ENCODE assay signal across 9 cellular contexts in genomic region chr2:219219113-219219696, GRCh38. TPM values are rescaled to one million over a fixed set of nuclear protein-coding genes. Genes with fewer than 3 reads are reported as not detected.
DNase-seq lines count a peak whose midpoint lies in the region; FAIRE-seq and TF ChIP-seq lines count a peak whose summit lies in the region.
"Had no signal": no experiment of that assay in that cellular context is flagged by ENCODE, and none has a peak within 500 bp of the region (broad histone marks: within the 10 kb centered on the region; RNA-seq: fewer than 3 reads in every experiment).

No MANE protein-coding gene starts in this region.

- peak overlapping the region; percentile 92 for H3K9ac ChIP-seq in adipocyte (ENCODE audit: low read length)
- H3K9ac ChIP-seq in keratinocyte (ENCODE audit: control insufficient read depth, extremely low read depth, insufficient read depth, low read length), result no peak overlapping the region

- H3K36me3 ChIP-seq in adipocyte (ENCODE audit: control insufficient read depth, insufficient read depth, low read length, severe bottlenecking) (peaks cover 61% of the 10 kb centered on the region), keratinocyte (ENCODE audit: control insufficient read depth in 2 of 2, extremely low read depth in 1 of 2, insufficient read depth in 2 of 2, low read length in 2 of 2) (peaks cover 23 to 42% of the 10 kb centered on the region in 2 experiments)

- no peaks in the 10 kb centered on the region for H3K9me3 ChIP-seq in adipocyte (ENCODE audit: control insufficient read depth, low read length)
- no peaks in the 10 kb centered on the region for H3K9me3 ChIP-seq in keratinocyte (ENCODE audit: control insufficient read depth, low read depth, low read length)

- peak overlapping the region; percentile 81 for H3K4me2 ChIP-seq in keratinocyte (ENCODE audit: control insufficient read depth, extremely low read depth, insufficient read depth, low read depth, low read length)

- H3K4me1 Mint-ChIP-seq in T-helper 1 cell treated with Interleukin-12 subunit alpha and Interleukin-12 subunit beta and Interleukin-4 antibody, amounts not matched to agents 30 μg/mL and 1 μg/mL, for 36 hours (ENCODE audit: low read depth), result peaks cover 21% of the 10 kb centered on the region

- H3K27me3 ChIP-seq in adipocyte (replicated peaks; ENCODE audit: control insufficient read depth, insufficient read depth, low read length) (no peaks in the 10 kb centered on the region), keratinocyte (ENCODE audit: control insufficient read depth, extremely low read depth, insufficient read depth, low read length) (no peaks in the 10 kb centered on the region)

- no peak overlapping the region for H2AFZ ChIP-seq in keratinocyte (ENCODE audit: control insufficient read depth, low read length)

- H3K27me3 Mint-ChIP-seq in T-helper 1 cell treated with Interleukin-12 subunit alpha and Interleukin-12 subunit beta and Interleukin-4 antibody, amounts not matched to agents 30 μg/mL and 1 μg/mL, for 36 hours (ENCODE audit: low read depth), result no peaks in the 10 kb centered on the region

- H3K27ac Mint-ChIP-seq in T-helper 1 cell treated with Interleukin-12 subunit alpha and Interleukin-12 subunit beta and Interleukin-4 antibody, amounts not matched to agents 30 μg/mL and 1 μg/mL, for 36 hours, result peak overlapping the region; percentile 55

- TF ChIP-seq CTCF in keratinocyte (optimal IDR thresholded peaks at IDR 0.05 in 1 of 3, IDR thresholded peaks at IDR 0.05 in 1 of 3, conservative IDR thresholded peaks at IDR 0.05 in 1 of 3; ENCODE audit: extremely low read depth in 1 of 3, insufficient read depth in 2 of 3, low read length in 3 of 3), result no peak

- H3K27ac ChIP-seq in keratinocyte (ENCODE audit: control insufficient read depth, insufficient read depth, low read length) (no peak overlapping the region), substantia nigra (ENCODE audit: low read depth, low read length, poor library complexity, severe bottlenecking) (peak overlapping the region; percentile 87)

- no peaks in the 10 kb centered on the region for H3K9me3 Mint-ChIP-seq in T-helper 1 cell treated with Interleukin-12 subunit alpha and Interleukin-12 subunit beta and Interleukin-4 antibody, amounts not matched to agents 30 μg/mL and 1 μg/mL, for 36 hours

- peak overlapping the region; percentile 57 for H3K4me3 Mint-ChIP-seq in T-helper 1 cell treated with Interleukin-12 subunit alpha and Interleukin-12 subunit beta and Interleukin-4 antibody, amounts not matched to agents 30 μg/mL and 1 μg/mL, for 36 hours

- no peak for FAIRE-seq in keratinocyte (lab: Jason Lieb, UNC)

- dilution Hi-C loops in keratinocyte (cut with MboI; ENCODE audit: extremely low pct_ligation_motif_present, low sequenced_read_pairs), result no loop called here

- DNase-seq in T-helper 1 cell, result no peak
- no peak for DNase-seq in adipocyte (ENCODE audit: low read depth)
- DNase-seq in keratinocyte (ENCODE audit: low read depth, low spot score), result no peak
- peak in 2 of 49 donors; percentile 35 to 37 for DNase-seq in substantia nigra (lab: John Stamatoyannopoulos, UW)
- DNase-seq in GM19238 (ENCODE audit: insufficient read length, low spot score), result no peak
- no peak for DNase-seq in NCI-H1048 (lab: John Stamatoyannopoulos, UW)
- DNase-seq in anterior cingulate cortex (lab: John Stamatoyannopoulos, UW), result no peak
- DNase-seq: KG1 had no signal

- peaks cover 30% of the 10 kb centered on the region for H3K36me3 Mint-ChIP-seq in T-helper 1 cell treated with Interleukin-12 subunit alpha and Interleukin-12 subunit beta and Interleukin-4 antibody, amounts not matched to agents 30 μg/mL and 1 μg/mL, for 36 hours (ENCODE audit: low read depth)

- no peaks in the 10 kb centered on the region for H3K79me2 ChIP-seq in keratinocyte (ENCODE audit: control insufficient read depth, insufficient read depth, low read length)

- peak overlapping the region; percentile 71 for H3K4me3 ChIP-seq in adipocyte (ENCODE audit: low read length)
- no peak overlapping the region for H3K4me3 ChIP-seq in keratinocyte (ENCODE audit: control insufficient read depth in 2 of 3, extremely low read depth in 1 of 3, insufficient read depth in 2 of 3, low read depth in 1 of 3, low read length in 3 of 3)

- H3K4me1 ChIP-seq in adipocyte (ENCODE audit: control insufficient read depth, insufficient read depth, low read length), result peaks cover 28% of the 10 kb centered on the region
- H3K4me1 ChIP-seq in keratinocyte (ENCODE audit: control insufficient read depth, extremely low read depth, insufficient read depth, low read length), result peaks cover 18% of the 10 kb centered on the region

- no peaks in the 10 kb centered on the region for H4K20me1 ChIP-seq in keratinocyte (ENCODE audit: control insufficient read depth, extremely low read depth, insufficient read depth, low read length)

- H3K9me1 ChIP-seq in keratinocyte (ENCODE audit: control insufficient read depth, extremely low read depth, insufficient read depth, low read length), result no peaks in the 10 kb centered on the region

RNA-seq across cellular contexts. Expression of gene ABCB6, which starts 0.4 kb away (rescaled TPM):
- 6.1 to 11.0 TPM (median 10.5 TPM) in 3 replicates for polyA plus RNA-seq in keratinocyte
- 19.4 TPM for polyA plus RNA-seq in keratinocyte (2011; ENCODE audit: low read depth)
- 2.4 and 2.5 TPM in 2 replicates for polyA plus RNA-seq in keratinocyte (2011; cell fraction: cytosol; rRNA removed)
- polyA plus RNA-seq in keratinocyte (2011; cell fraction: nucleus; rRNA removed), result 19.6 and 25.7 TPM in 2 replicates
- 7.7 and 16.2 TPM in 2 replicates for polyA plus RNA-seq in keratinocyte (2012; ENCODE audit: low replicate concordance)
- 12.6 to 16.5 TPM (median 13.1 TPM) in 3 replicates for polyA minus RNA-seq in keratinocyte
- polyA minus RNA-seq in keratinocyte (2011; cell fraction: cytosol; rRNA and poly(A)+ RNA removed), result 2.1 TPM
- polyA minus RNA-seq in keratinocyte (2011; cell fraction: nucleus; rRNA and poly(A)+ RNA removed), result 8.7 and 12.3 TPM in 2 replicates

RNA-seq across cellular contexts. Expression of gene ATG9A, which starts 10.2 kb away (rescaled TPM):
- 54.2 to 60.6 TPM (median 58.8 TPM) in 3 replicates for polyA plus RNA-seq in keratinocyte
- 14.6 TPM for polyA plus RNA-seq in keratinocyte (2011; ENCODE audit: low read depth)
- polyA plus RNA-seq in keratinocyte (2011; cell fraction: cytosol; rRNA removed), result 35.6 and 54.0 TPM in 2 replicates
- polyA plus RNA-seq in keratinocyte (2011; cell fraction: nucleus; rRNA removed), result 104 and 106 TPM in 2 replicates
- polyA plus RNA-seq in keratinocyte (2012; ENCODE audit: low replicate concordance), result 32.9 and 39.8 TPM in 2 replicates
- 117 to 185 TPM (median 118 TPM) in 3 replicates for polyA minus RNA-seq in keratinocyte
- 49.3 TPM for polyA minus RNA-seq in keratinocyte (2011; cell fraction: cytosol; rRNA and poly(A)+ RNA removed)
- polyA minus RNA-seq in keratinocyte (2011; cell fraction: nucleus; rRNA and poly(A)+ RNA removed), result 96.2 and 128 TPM in 2 replicates

RNA-seq across cellular contexts. Expression of gene ANKZF1, which starts 10.4 kb away (rescaled TPM):
- 20.9 to 41.0 TPM (median 35.1 TPM) in 3 replicates for polyA plus RNA-seq in keratinocyte
- polyA plus RNA-seq in keratinocyte (2011; ENCODE audit: low read depth), result 47.2 TPM
- 10.6 and 11.5 TPM in 2 replicates for polyA plus RNA-seq in keratinocyte (2011; cell fraction: cytosol; rRNA removed)
- polyA plus RNA-seq in keratinocyte (2011; cell fraction: nucleus; rRNA removed), result 134 and 151 TPM in 2 replicates
- polyA plus RNA-seq in keratinocyte (2012; ENCODE audit: low replicate concordance), result 17.2 and 39.4 TPM in 2 replicates
- polyA minus RNA-seq in keratinocyte, result 17.4 to 26.8 TPM (median 20.2 TPM) in 3 replicates
- 14.4 TPM for polyA minus RNA-seq in keratinocyte (2011; cell fraction: cytosol; rRNA and poly(A)+ RNA removed)
- polyA minus RNA-seq in keratinocyte (2011; cell fraction: nucleus; rRNA and poly(A)+ RNA removed), result 27.3 and 35.8 TPM in 2 replicates

RNA-seq across cellular contexts. Expression of gene ZFAND2B, which starts 12.6 kb away (rescaled TPM):
- polyA plus RNA-seq in keratinocyte, result 23.2 to 37.7 TPM (median 25.1 TPM) in 3 replicates
- 64.8 TPM for polyA plus RNA-seq in keratinocyte (2011; ENCODE audit: low read depth)
- 22.4 and 32.9 TPM in 2 replicates for polyA plus RNA-seq in keratinocyte (2011; cell fraction: cytosol; rRNA removed)
- 41.2 and 42.7 TPM in 2 replicates for polyA plus RNA-seq in keratinocyte (2011; cell fraction: nucleus; rRNA removed)
- polyA plus RNA-seq in keratinocyte (2012; ENCODE audit: low replicate concordance), result 21.5 and 43.1 TPM in 2 replicates
- polyA minus RNA-seq in keratinocyte, result 24.5 to 39.9 TPM (median 27.6 TPM) in 3 replicates
- 15.0 TPM for polyA minus RNA-seq in keratinocyte (2011; cell fraction: cytosol; rRNA and poly(A)+ RNA removed)
- 9.2 and 9.8 TPM in 2 replicates for polyA minus RNA-seq in keratinocyte (2011; cell fraction: nucleus; rRNA and poly(A)+ RNA removed)

RNA-seq across cellular contexts. Expression of gene GLB1L, which starts 26.0 kb away (rescaled TPM):
- 4.3 to 6.9 TPM (median 5.2 TPM) in 3 replicates for polyA plus RNA-seq in keratinocyte
- polyA plus RNA-seq in keratinocyte (2011; ENCODE audit: low read depth), result 0.55 TPM
- polyA plus RNA-seq in keratinocyte (2011; cell fraction: cytosol; rRNA removed), result 2.0 and 2.7 TPM in 2 replicates
- 8.8 and 9.0 TPM in 2 replicates for polyA plus RNA-seq in keratinocyte (2011; cell fraction: nucleus; rRNA removed)
- polyA plus RNA-seq in keratinocyte (2012; ENCODE audit: low replicate concordance), result 1.1 and 4.4 TPM in 2 replicates
- 2.5 to 5.0 TPM (median 3.0 TPM) in 3 replicates for polyA minus RNA-seq in keratinocyte
- polyA minus RNA-seq in keratinocyte (2011; cell fraction: cytosol; rRNA and poly(A)+ RNA removed), result 2.9 TPM
- 4.2 and 5.8 TPM in 2 replicates for polyA minus RNA-seq in keratinocyte (2011; cell fraction: nucleus; rRNA and poly(A)+ RNA removed)
